17 cellular contexts compared by ENCODE assay signal in the genomic region with DNA sequence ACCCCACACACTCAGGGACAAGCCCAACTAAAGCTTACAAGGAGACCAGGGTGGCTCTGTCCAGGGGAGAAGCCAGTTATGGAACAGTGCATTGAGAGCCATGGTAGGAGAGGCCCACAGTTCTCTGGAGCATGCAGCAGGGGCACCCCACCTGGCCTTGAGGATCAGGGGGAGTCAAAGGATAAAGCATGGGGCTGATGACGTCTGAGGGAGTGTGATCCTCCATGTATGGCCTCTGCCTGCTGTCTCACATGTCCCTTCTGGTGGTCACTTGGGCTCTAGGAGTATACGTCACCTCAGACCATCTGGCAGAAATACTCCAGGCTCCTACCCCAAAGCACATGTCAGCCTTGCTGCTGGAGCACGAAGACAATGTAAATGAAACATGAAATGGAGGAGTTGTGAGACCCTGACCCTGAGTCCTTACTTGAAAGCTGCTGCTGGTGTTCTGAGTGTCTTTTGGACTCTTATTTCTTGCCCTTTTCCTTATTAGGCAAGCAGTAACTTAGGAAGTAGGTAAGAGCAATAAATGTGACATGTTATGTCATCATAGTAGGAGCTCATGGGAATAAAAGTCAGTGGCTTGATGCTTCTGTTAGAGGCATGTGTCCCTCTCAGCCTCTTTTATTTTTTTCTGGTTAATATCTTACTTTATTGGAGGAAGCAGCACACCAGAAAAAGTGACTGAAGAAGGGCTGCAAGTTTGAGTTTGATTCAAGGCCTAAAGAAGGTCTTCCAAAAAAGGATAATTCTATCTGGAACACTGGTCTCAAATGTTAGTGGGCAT. TPM values are rescaled to one million over a fixed set of nuclear protein-coding genes. Genes with fewer than 3 reads are reported as not detected.
DNase-seq lines count a peak whose midpoint lies in the region; ATAC-seq, FAIRE-seq and TF ChIP-seq lines count a peak whose summit lies in the region.
"Had no signal": no experiment of that assay in that cellular context is flagged by ENCODE, and none has a peak within 500 bp of the region (broad histone marks: within the 10 kb centered on the region; RNA-seq: fewer than 3 reads in every experiment).

No MANE protein-coding gene starts in this region.

- no peaks in the 10 kb centered on the region for H3K9me3 Mint-ChIP-seq in osteocyte (ENCODE audit: unreplicated experiment)
- H3K9me3 Mint-ChIP-seq: activated CD4-positive, alpha-beta memory T cell treated with anti-CD3 and anti-CD28 coated beads, Interleukin-2, amount 10 ng/mL, durations not matched to agents 7 days and 5 days; neural progenitor cell had no signal

- no peak for TF ChIP-seq EP300 in GM12878 (IDR thresholded peaks at IDR 0.05; ENCODE audit: borderline replicate concordance in 1 of 2, control insufficient read depth in 1 of 2, low read depth in 2 of 2, low read length in 2 of 2)

- BruUV-seq in GM12878 (replicated peaks; lab: Mats Ljungman, UMichigan), result no TSS peak

- no peaks in the 10 kb centered on the region for H3K27me3 ChIP-seq in left ventricle myocardium inferior (ENCODE audit: low read depth)
- H3K27me3 ChIP-seq in GM12878 (replicated peaks in 1 of 2; ENCODE audit: control insufficient read depth in 2 of 2, insufficient read depth in 2 of 2, low read length in 1 of 2), result no peaks in the 10 kb centered on the region
- H3K27me3 ChIP-seq: brain microvascular endothelial cell, neural progenitor cell had no signal

- H3K27me3 Mint-ChIP-seq in osteocyte (ENCODE audit: unreplicated experiment), result no peaks in the 10 kb centered on the region
- H3K27me3 Mint-ChIP-seq: activated CD4-positive, alpha-beta memory T cell treated with anti-CD3 and anti-CD28 coated beads, Interleukin-2, amount 10 ng/mL, durations not matched to agents 7 days and 5 days had no signal

- no peaks in the 10 kb centered on the region for H3K4me1 Mint-ChIP-seq in osteocyte (ENCODE audit: unreplicated experiment)
- H3K4me1 Mint-ChIP-seq: activated CD4-positive, alpha-beta memory T cell treated with anti-CD3 and anti-CD28 coated beads, Interleukin-2, amount 10 ng/mL, durations not matched to agents 7 days and 5 days had no signal

- 67% methylated on average over 3 of the region's 3 CpGs for WGBS in GM12878 (ENCODE audit: insufficient coverage, insufficient replicate concordance, low lambda C conversion rate, missing lambda C conversion rate)

- no peaks in the 10 kb centered on the region; the same call in 1 of the 2 replicates for H4K20me1 ChIP-seq in GM12878 (ENCODE audit: control insufficient read depth, insufficient read depth)

- in situ Hi-C loops in GM12878 (cut with MboI), result loop anchor here (5.0 to 10.0 kb wide), 2 partner anchors 101 to 394 kb away; no protein-coding TSS in a partner anchor

- H3K4me3 Mint-ChIP-seq in osteocyte (ENCODE audit: unreplicated experiment), result no peak overlapping the region
- H3K4me3 Mint-ChIP-seq: activated CD4-positive, alpha-beta memory T cell treated with anti-CD3 and anti-CD28 coated beads, Interleukin-2, amount 10 ng/mL, durations not matched to agents 7 days and 5 days; neural progenitor cell had no signal

- ATAC-seq in Right ventricle myocardium inferior (no peak), GM12878 (no peak), left colon (peak; percentile 16), GM18517 (IDR thresholded peaks at IDR 0.05; ENCODE audit: unreplicated experiment) (no peak), Right ventricle myocardium superior (ENCODE audit: poor library complexity) (no peak)

- no peaks in the 10 kb centered on the region for H3K79me2 ChIP-seq in GM12878 (ENCODE audit: control insufficient read depth, insufficient read depth, low read length)

- POLR2A ChIA-PET in GM12878 (lab: Charles Lee), result no interaction called here

- H3K27ac ChIP-seq in left ventricle myocardium inferior (replicated peaks) (peak overlapping the region; percentile 50), GM12878 (ENCODE audit: control insufficient read depth, insufficient read depth) (no peak overlapping the region)
- H3K27ac ChIP-seq: brain microvascular endothelial cell, coronary artery, GM23248, neural progenitor cell, prostate gland had no signal

- RAD21 ChIA-PET in GM12878 (lab: Charles Lee; ENCODE audit: unreplicated experiment), result no interaction called here

- peaks cover 47% of the 10 kb centered on the region for H3K36me3 Mint-ChIP-seq in osteocyte (ENCODE audit: unreplicated experiment)

- intact Hi-C loops in left ventricle myocardium inferior (cut with micrococcal nuclease), result no loop called here
- intact Hi-C loops in Right ventricle myocardium inferior (cut with DNase I), result no loop called here
- intact Hi-C loops in GM12878 (cut with micrococcal nuclease; ENCODE audit: unreplicated experiment), result no loop called here
- intact Hi-C loops in left colon (cut with DNase I, micrococcal nuclease), result loop anchor here in 1 of 2 donors (5.0 kb wide), 1 partner anchor 106 kb away; no protein-coding TSS in a partner anchor
- intact Hi-C loops in Right ventricle myocardium superior (cut with DNase I), result loop anchor here (5.0 kb wide), 2 partner anchors 71 to 106 kb away; no protein-coding TSS in a partner anchor

- no peak for FAIRE-seq in GM12878 (lab: Jason Lieb, UNC)
- FAIRE-seq: kidney had no signal

- no peak for TF ChIP-seq RAD21 in GM12878 (IDR thresholded peaks at IDR 0.05; ENCODE audit: insufficient read depth, low read depth, low read length)

- 0 out of 2 replicates have a peak, but pooled peaks have one; percentile 27 for TF ChIP-seq POLR2A in GM12878 (IDR thresholded peaks at IDR 0.05; ENCODE audit: low read depth, low read length)

- CTCF ChIA-PET in GM12878 (lab: Yijun Ruan, JAX), result interaction anchor here (1.3 kb wide), 1 partner anchor 397 kb away, joined by 3 read pairs; no protein-coding TSS in a partner anchor

- H3K4me2 ChIP-seq in GM12878 (ENCODE audit: control insufficient read depth, insufficient read depth), result no peak overlapping the region
- H3K4me2 ChIP-seq: neural progenitor cell had no signal

- DNase-seq in left ventricle myocardium inferior (no peak), Right ventricle myocardium inferior (ENCODE audit: missing footprints) (no peak), GM12878 (ENCODE audit: low read depth, low spot score) (no peak), left colon (no peak), osteocyte (ENCODE audit: extremely low spot score, unreplicated experiment) (no peak), pons (ENCODE audit: low spot score) (no peak), Right ventricle myocardium superior (no peak)
- DNase-seq: activated CD4-positive, alpha-beta memory T cell treated with anti-CD3 and anti-CD28 coated beads, Interleukin-2, amount 10 ng/mL, durations not matched to agents 7 days and 5 days; activated gamma-delta T cell; activated T-cell treated with anti-CD3 and anti-CD28 coated beads for 4 hours; kidney had no signal

- H2AFZ ChIP-seq in GM12878 (ENCODE audit: control insufficient read depth, low read depth, low read length), result no peak overlapping the region
- H2AFZ ChIP-seq: GM23248, neural progenitor cell had no signal

- no peak for TF ChIP-seq CTCF in left ventricle myocardium inferior (IDR thresholded peaks at IDR 0.05; ENCODE audit: borderline replicate concordance)
- no peak for TF ChIP-seq CTCF in GM12878 (IDR thresholded peaks at IDR 0.05 in 2 of 3, conservative IDR thresholded peaks at IDR 0.05 in 1 of 3; ENCODE audit: control insufficient read depth in 2 of 3, extremely low read depth in 1 of 3, insufficient read depth in 1 of 3, low read depth in 3 of 3, low read length in 3 of 3)
- TF ChIP-seq CTCF in osteocyte (IDR thresholded peaks at IDR 0.05), result no peak

- H3K36me3 ChIP-seq in left ventricle myocardium inferior, result peaks cover 58% of the 10 kb centered on the region
- peaks cover 17 to 29% of the 10 kb centered on the region in 2 experiments for H3K36me3 ChIP-seq in GM12878 (ENCODE audit: control insufficient read depth in 2 of 2, insufficient read depth in 2 of 2, low read length in 1 of 2)

- no peak overlapping the region for H3K9ac ChIP-seq in GM12878 (ENCODE audit: control insufficient read depth, insufficient read depth, low read length)
- H3K9ac ChIP-seq: GM23248, neural progenitor cell had no signal

- SMC1A ChIA-PET in GM12878 (lab: Charles Lee; ENCODE audit: uncharacterized antibody, unreplicated experiment), result interaction anchor here (1.4 kb wide), 1 partner anchor 104 kb away, joined by 3 read pairs; no protein-coding TSS in a partner anchor

- no peak overlapping the region for H3K4me3 ChIP-seq in left ventricle myocardium inferior
- no peak overlapping the region for H3K4me3 ChIP-seq in GM12878
- H3K4me3 ChIP-seq: coronary artery, GM23248, neural progenitor cell, prostate gland had no signal

- H3K9me3 ChIP-seq in left ventricle myocardium inferior (replicated peaks) (no peaks in the 10 kb centered on the region), GM12878 (replicated peaks; ENCODE audit: control insufficient read depth, insufficient read depth, low read length) (no peaks in the 10 kb centered on the region)
- H3K9me3 ChIP-seq: prostate gland had no signal

- H3K27ac Mint-ChIP-seq in osteocyte (ENCODE audit: unreplicated experiment), result no peak overlapping the region
- H3K27ac Mint-ChIP-seq: activated CD4-positive, alpha-beta memory T cell treated with anti-CD3 and anti-CD28 coated beads, Interleukin-2, amount 10 ng/mL, durations not matched to agents 7 days and 5 days; neural progenitor cell had no signal

- peaks cover 25% of the 10 kb centered on the region for H3K4me1 ChIP-seq in left ventricle myocardium inferior
- H3K4me1 ChIP-seq in GM12878 (ENCODE audit: control insufficient read depth, insufficient read depth, low read length), result no peaks in the 10 kb centered on the region
- H3K4me1 ChIP-seq: neural progenitor cell, prostate gland had no signal

RNA-seq across cellular contexts. Expression of a gene that starts 15.5 kb away (rescaled TPM):
- total RNA-seq in left ventricle myocardium inferior, result 26.0 TPM
- 27.2 TPM for total RNA-seq in Right ventricle myocardium inferior
- 40.0 and 42.4 TPM in 2 replicates for total RNA-seq in GM12878 (2013; cell fraction: nucleolus; rRNA removed)
- total RNA-seq in GM12878 (2014; rRNA removed), result 45.5 and 46.9 TPM in 2 replicates
- 37.6 and 43.0 TPM in 2 replicates for total RNA-seq in GM12878 (2014; rRNA removed; fragmentation: Illumina TruSeq; extraction: Trizol)
- total RNA-seq in GM12878 (2021), result 63.0 and 65.1 TPM in 2 replicates
- polyA plus RNA-seq in GM12878 (2011; ENCODE audit: low read depth), result 23.8 TPM
- polyA plus RNA-seq in GM12878 (2011; rRNA removed), result 45.2 and 45.6 TPM in 2 replicates
- 37.1 and 59.6 TPM in 2 replicates for polyA plus RNA-seq in GM12878 (2011; cell fraction: cytosol; rRNA removed)
- polyA plus RNA-seq in GM12878 (2011; cell fraction: nucleus; rRNA removed), result 35.1 and 46.4 TPM in 2 replicates
- polyA plus RNA-seq in GM12878 (2012), result 31.6 and 39.6 TPM in 2 replicates
- polyA plus RNA-seq in GM12878 (2014; fragmentation: Illumina TruSeq; extraction: Trizol), result 42.4 and 46.3 TPM in 2 replicates
- polyA plus RNA-seq in GM12878 (2014; fragmentation: Nextera tagmentation; extraction: Ambion mirVana), result 10 to 100 TPM; 30.6 to 39.1 TPM
- 56.1 and 60.2 TPM in 2 replicates for polyA plus RNA-seq in GM12878 (2014; rRNA removed)
- polyA plus RNA-seq in GM12878 (2016; fragmentation: Nextera tagmentation; extraction: Ambion mirVana), result 100 to 1,000 TPM in 1 of 2 experiments, 10 to 100 TPM in 1; 93.7 to 107 TPM
- 48.5 and 79.9 TPM in 2 replicates for polyA minus RNA-seq in GM12878 (2011; rRNA and poly(A)+ RNA removed)
- polyA minus RNA-seq in GM12878 (2011; cell fraction: cytosol; rRNA and poly(A)+ RNA removed), result 48.1 and 65.5 TPM in 2 replicates
- polyA minus RNA-seq in GM12878 (2011; cell fraction: nucleus; rRNA and poly(A)+ RNA removed), result 20.3 and 27.9 TPM in 2 replicates
- total RNA-seq in left colon, result 10 to 100 TPM; 35.6 to 39.3 TPM
- 84.7 and 91.7 TPM in 2 replicates for total RNA-seq in osteocyte
- total RNA-seq in Right ventricle myocardium superior, result 26.4 TPM
